Comparison of ENCODE assay signal across 16 cellular contexts in the genomic region with DNA sequence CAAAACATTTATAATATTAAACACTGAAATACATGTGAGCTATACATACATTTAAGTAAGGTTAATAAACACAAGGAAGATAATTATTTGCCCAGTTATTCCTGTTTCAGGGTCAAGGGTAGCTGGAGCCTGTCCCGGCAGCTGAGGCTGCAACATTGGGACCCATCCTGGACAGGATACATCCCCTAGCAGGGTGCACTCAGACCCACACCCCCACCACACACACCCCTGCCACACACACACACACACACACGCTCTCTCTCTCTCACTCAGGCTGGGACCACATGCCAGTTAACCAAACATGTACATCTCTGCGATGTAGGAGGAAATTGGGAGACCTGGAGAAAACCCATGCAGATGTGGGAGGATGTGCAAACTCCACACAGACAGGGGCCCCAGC.
DNase-seq lines count a peak whose midpoint lies in the region; ATAC-seq lines count a peak whose summit lies in the region.
"Had no signal": no experiment of that assay in that cellular context is flagged by ENCODE, and none has a peak within 500 bp of the region (broad histone marks: within the 10 kb centered on the region; RNA-seq: fewer than 3 reads in every experiment).

No MANE protein-coding gene starts in this region.

- DNase-seq in epithelial cell of prostate (ENCODE audit: low read depth, low spot score) (no peak), NCI-H1694 treated with DMSO at 0.1 percent for 48 hours (lab: John Stamatoyannopoulos, UW) (no peak), NCI-H1417 treated with DMSO at 0.1 percent for 48 hours (lab: John Stamatoyannopoulos, UW) (no peak)
- DNase-seq in CD8-positive, alpha-beta memory T cell, result no peak
- DNase-seq: activated CD4-positive, alpha-beta T cell treated with anti-CD3 and anti-CD28 coated beads, Interleukin-2, amount 50 U/mL, for 4 hours; activated naive CD4-positive, alpha-beta T cell treated with Interleukin-2 at 50 U/mL for 16 hours; C1 segment of cervical spinal cord; cerebellar nuclear complex; left cardiac atrium; MG63; naive thymus-derived CD8-positive, alpha-beta T cell; T-helper 17 cell had no signal

- no peaks in the 10 kb centered on the region for H3K9me3 ChIP-seq in CD8-positive, alpha-beta memory T cell (ENCODE audit: low read length)
- H3K9me3 ChIP-seq: MG63 had no signal

- no peaks in the 10 kb centered on the region for H3K27me3 ChIP-seq in CD8-positive, alpha-beta memory T cell (ENCODE audit: insufficient read depth, low read length, poor library complexity, severe bottlenecking)
- H3K27me3 ChIP-seq: MG63 had no signal

- H3K4me3 ChIP-seq in CD8-positive, alpha-beta memory T cell (ENCODE audit: low read length), result no peak overlapping the region
- H3K4me3 ChIP-seq: MG63 had no signal

- peaks cover 0 to 9% (median 6%) of the 10 kb centered on the region in 3 donors for H3K4me1 Mint-ChIP-seq in CD8-positive, alpha-beta memory T cell

- peaks cover 12% of the 10 kb centered on the region in 2 donors for H3K27me3 Mint-ChIP-seq in CD8-positive, alpha-beta memory T cell

- no peaks in the 10 kb centered on the region for H3K36me3 Mint-ChIP-seq in CD8-positive, alpha-beta memory T cell
- H3K36me3 Mint-ChIP-seq: naive thymus-derived CD8-positive, alpha-beta T cell had no signal

- H3K27ac ChIP-seq in epithelial cell of prostate, result peak overlapping the region; percentile 57
- no peak overlapping the region for H3K27ac ChIP-seq in CD8-positive, alpha-beta memory T cell (ENCODE audit: low read depth, low read length)

- POLR2A ChIA-PET in CD8-positive, alpha-beta memory T cell (lab: Charles Lee), result no interaction called here

- ATAC-seq in GM18517 (IDR thresholded peaks at IDR 0.05; ENCODE audit: unreplicated experiment) (peak; percentile 19), GM21381 (IDR thresholded peaks at IDR 0.05; ENCODE audit: unreplicated experiment) (peak; percentile 13), HG03139 (IDR thresholded peaks at IDR 0.05; ENCODE audit: unreplicated experiment) (peak; percentile 26), GM19023 (IDR thresholded peaks at IDR 0.05; ENCODE audit: unreplicated experiment) (no peak)
- ATAC-seq: left cardiac atrium; naive thymus-derived CD8-positive, alpha-beta T cell had no signal

- H3K4me1 ChIP-seq in CD8-positive, alpha-beta memory T cell (ENCODE audit: insufficient read depth, low read length), result no peaks in the 10 kb centered on the region

- H3K4me3 Mint-ChIP-seq in CD8-positive, alpha-beta memory T cell, result no peak overlapping the region
- H3K4me3 Mint-ChIP-seq: naive thymus-derived CD8-positive, alpha-beta T cell; T-helper 17 cell had no signal

- CTCF ChIA-PET in CD8-positive, alpha-beta memory T cell (lab: Charles Lee), result no interaction called here

- H3K9me3 Mint-ChIP-seq in CD8-positive, alpha-beta memory T cell, result no peaks in the 10 kb centered on the region
- H3K9me3 Mint-ChIP-seq: naive thymus-derived CD8-positive, alpha-beta T cell had no signal

- peak overlapping the region in 1 of 8 donors; percentile 74 for H3K27ac Mint-ChIP-seq in CD8-positive, alpha-beta memory T cell
- H3K27ac Mint-ChIP-seq: T-helper 17 cell had no signal

- no peaks in the 10 kb centered on the region for H3K36me3 ChIP-seq in CD8-positive, alpha-beta memory T cell (ENCODE audit: insufficient read depth, low read length)
- H3K36me3 ChIP-seq: MG63 had no signal
